Comparison of ENCODE assay signal across 8 cellular contexts in genomic region chr1:208731976-208732821, GRCh38.
A peak's percentile ranks its signal among the peaks of the same experiment; 100 is the strongest.
DNase-seq lines count a peak whose midpoint lies in the region; ATAC-seq and TF ChIP-seq lines count a peak whose summit lies in the region.

No MANE protein-coding gene starts in this region.

- peak overlapping the region in 2 of 8 donors; percentile 17 to 51 for H3K4me3 ChIP-seq in spleen

- no peak overlapping the region for H3K27ac Mint-ChIP-seq in activated T-helper 17 cell treated with anti-CD3 and anti-CD28 coated beads, Interleukin-2, amount 50 U/mL, for 72 hours

- H3K4me1 Mint-ChIP-seq in activated T-helper 17 cell treated with anti-CD3 and anti-CD28 coated beads, Interleukin-2, amount 50 U/mL, for 72 hours, result no peaks in the 10 kb centered on the region

- intact Hi-C loops in spleen (cut with DNase I; ENCODE audit: low total_unique reads), result no loop called here

- H3K4me1 ChIP-seq in spleen, result peaks cover 0 to 15% (median 0%) of the 10 kb centered on the region in 6 donors

- H3K9me3 Mint-ChIP-seq in activated T-helper 17 cell treated with anti-CD3 and anti-CD28 coated beads, Interleukin-2, amount 50 U/mL, for 72 hours, result peaks cover 6% of the 10 kb centered on the region

- peaks cover 20% of the 10 kb centered on the region for H3K27me3 Mint-ChIP-seq in activated T-helper 17 cell treated with anti-CD3 and anti-CD28 coated beads, Interleukin-2, amount 50 U/mL, for 72 hours

- no peak for TF ChIP-seq POLR2A in spleen (IDR thresholded peaks at IDR 0.05)

- ATAC-seq in GM19468 (IDR thresholded peaks at IDR 0.05; ENCODE audit: extremely low read depth, unreplicated experiment) (peak; percentile 96), HG03521 (IDR thresholded peaks at IDR 0.05; ENCODE audit: unreplicated experiment) (peak; percentile 86)
- no peak for ATAC-seq in activated T-helper 17 cell treated with anti-CD3 and anti-CD28 coated beads, Interleukin-2, amount 50 U/mL, for 72 hours (replicated peaks)
- no peak for ATAC-seq in activated CD4-positive, CD25-positive, alpha-beta regulatory T cell treated with anti-CD3 and anti-CD28 coated beads, Interleukin-2, amount 50 U/mL, for 24 hours

- no peak overlapping the region for H3K27ac ChIP-seq in spleen

- no peaks in the 10 kb centered on the region for H3K27me3 ChIP-seq in spleen (replicated peaks in 1 of 7)

- no peak for TF ChIP-seq CTCF in GM10266 (IDR thresholded peaks at IDR 0.05; ENCODE audit: control insufficient read depth, insufficient read depth, low read depth, missing control alignments)
- no peak for TF ChIP-seq CTCF in spleen (IDR thresholded peaks at IDR 0.05 in 8 of 11, conservative IDR thresholded peaks at IDR 0.05 in 3 of 11)

- peak; percentile 49 for DNase-seq in GM10266 (ENCODE audit: extremely low spot score)
- no peak for DNase-seq in H4 (ENCODE audit: low spot score)
- DNase-seq in spleen, result no peak
- no peak for DNase-seq in MV-4-11 (lab: John Stamatoyannopoulos, UW)

- no peaks in the 10 kb centered on the region for H3K36me3 ChIP-seq in spleen

- no peaks in the 10 kb centered on the region for H3K36me3 Mint-ChIP-seq in activated T-helper 17 cell treated with anti-CD3 and anti-CD28 coated beads, Interleukin-2, amount 50 U/mL, for 72 hours (ENCODE audit: low read depth)

- H3K9me3 ChIP-seq in spleen, result no peaks in the 10 kb centered on the region

- 9 to 14% (median 10%) methylated on average over 4 of the region's 4 CpGs for WGBS in spleen, 5 donors

- peak overlapping the region; percentile 13 for H3K4me3 Mint-ChIP-seq in activated T-helper 17 cell treated with anti-CD3 and anti-CD28 coated beads, Interleukin-2, amount 50 U/mL, for 72 hours

Comparison
In these comparisons a context has a peak if more than half of its experiments do, and no peak if none do; other contexts are left out.
1. ATAC-seq: peak in GM19468 (single experiment) and HG03521 (single experiment); none in activated T-helper 17 cell treated with anti-CD3 and anti-CD28 coated beads, Interleukin-2, amount 50 U/mL, for 72 hours (single experiment) and activated CD4-positive, CD25-positive, alpha-beta regulatory T cell treated with anti-CD3 and anti-CD28 coated beads, Interleukin-2, amount 50 U/mL, for 24 hours (0 of 2).